1 cellular context compared by ENCODE assay signal in genomic region chrX:129161108-129161507, GRCh38.
TF ChIP-seq lines count a peak whose summit lies in the region.

No MANE protein-coding gene starts in this region.

TF ChIP-seq in HepG2, 621 proteins besides CTCF, POLR2A, EP300 and RAD21:
- TF ChIP-seq, protein P1, sequence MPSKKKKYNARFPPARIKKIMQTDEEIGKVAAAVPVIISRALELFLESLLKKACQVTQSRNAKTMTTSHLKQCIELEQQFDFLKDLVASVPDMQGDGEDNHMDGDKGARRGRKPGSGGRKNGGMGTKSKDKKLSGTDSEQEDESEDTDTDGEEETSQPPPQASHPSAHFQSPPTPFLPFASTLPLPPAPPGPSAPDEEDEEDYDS (CRISPR knock-in tag; IDR thresholded peaks at IDR 0.05), result no peak
- TF ChIP-seq ZNF644 (CRISPR knock-in tag; IDR thresholded peaks at IDR 0.05; ENCODE audit: low read depth), result 0 out of 2 replicates have a peak, but pooled peaks have one; percentile 28
TF ChIP-seq in HepG2: peak in this region for 1.
